ENCODE assay signal across 8 cellular contexts in the genomic region with DNA sequence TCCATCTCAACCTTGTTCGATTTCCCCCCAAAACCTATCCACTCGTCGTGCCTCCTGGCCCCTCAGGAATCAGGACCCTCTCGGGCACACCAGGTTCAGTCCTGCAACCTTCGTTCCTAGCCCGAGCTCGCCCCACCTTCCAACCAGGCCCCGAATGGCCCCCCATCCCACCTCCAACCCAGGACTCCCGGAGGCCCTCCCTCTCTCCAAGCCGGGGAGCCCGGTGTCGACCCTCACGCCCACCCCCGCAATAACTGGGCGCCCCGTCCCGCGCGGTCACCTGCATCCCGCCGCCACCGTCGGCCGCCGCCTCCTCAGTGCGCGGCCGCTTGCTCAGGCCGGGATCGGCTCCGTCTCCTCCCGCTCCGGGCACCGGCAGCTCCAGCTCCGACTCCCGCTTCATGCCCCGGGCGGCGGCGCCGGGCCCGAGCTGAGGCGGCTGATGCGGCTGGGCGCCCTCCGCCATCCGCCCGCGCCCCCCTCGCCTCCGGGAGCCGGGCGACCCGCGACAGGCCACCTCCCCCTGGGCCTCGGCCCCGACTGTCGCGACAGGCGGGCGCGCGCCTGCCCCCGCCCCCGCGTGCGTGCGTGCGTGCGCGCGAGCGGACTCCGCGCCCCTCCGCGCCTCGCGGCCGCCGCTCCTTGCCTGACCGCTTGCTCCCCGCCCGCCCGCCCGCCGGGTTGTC. TPM values are rescaled to one million over a fixed set of nuclear protein-coding genes. Genes with fewer than 3 reads are reported as not detected.
DNase-seq lines count a peak whose midpoint lies in the region; ATAC-seq, FAIRE-seq and TF ChIP-seq lines count a peak whose summit lies in the region.

No MANE protein-coding gene starts in this region.

- peaks cover 8% of the 10 kb centered on the region for H3K79me1 ChIP-seq in mesenchymal stem cell (replicated peaks; ENCODE audit: low read length, poor library complexity, severe bottlenecking)

- TF ChIP-seq CTCF in PC-9 (conservative IDR thresholded peaks at IDR 0.05) (no peak), tibial artery (IDR thresholded peaks at IDR 0.05) (no peak)

- H3F3A ChIP-seq in PC-9 (ENCODE audit: insufficient read depth, low read depth), result 0 out of 2 replicates have a peak, but pooled peaks cover 9% of the 10 kb centered on the region

- POLR2A ChIA-PET in PC-9 (lab: Charles Lee; ENCODE audit: unreplicated experiment), result interaction anchor here (0.6 to 1.1 kb wide), 6 partner anchors 38 to 728 kb away, joined by 4 to 18 read pairs (median 12); partner anchors contain the start of gene TOM1

- BruUV-seq in PC-9 (replicated peaks; lab: Mats Ljungman, UMichigan), result no TSS peak

- under 1% methylated on average over 49 of the region's 87 CpGs for WGBS in mesenchymal stem cell

- peak overlapping the region; percentile 94 for H3K9ac ChIP-seq in mesenchymal stem cell (ENCODE audit: low read length)

- H3K4me1 ChIP-seq in PC-9 (replicated peaks; ENCODE audit: insufficient read depth), result peaks cover 22% of the 10 kb centered on the region
- H3K4me1 ChIP-seq in mesenchymal stem cell (ENCODE audit: control insufficient read depth, insufficient read depth, low read depth, low read length), result no peaks in the 10 kb centered on the region
- peaks cover 0 to 25% (median 15%) of the 10 kb centered on the region in 4 donors for H3K4me1 ChIP-seq in tibial artery

- peak overlapping the region; percentile 74 for H3K4me3 ChIP-seq in PC-9
- H3K4me3 ChIP-seq in mesenchymal stem cell (ENCODE audit: insufficient read depth in 1 of 2, low read depth in 1 of 2, low read length in 2 of 2), result peak overlapping the region; percentile 89 to 92
- H3K4me3 ChIP-seq in tibial artery, result peak overlapping the region; percentile 62 to 80

- no peaks in the 10 kb centered on the region for H3K36me3 Mint-ChIP-seq in dendritic cell treated with granulocyte-macrophage colony-stimulating factor and Interleukin-4, amounts not matched to agents 40 ng/mL and 50 ng/mL, for 4 days (ENCODE audit: low read depth)

- H3K9me3 ChIP-seq in PC-9 (ENCODE audit: insufficient read depth, low read depth) (no peaks in the 10 kb centered on the region), mesenchymal stem cell (ENCODE audit: control insufficient read depth, low read length) (no peaks in the 10 kb centered on the region), tibial artery (no peaks in the 10 kb centered on the region)

- H2AK5ac ChIP-seq in mesenchymal stem cell (ENCODE audit: low read length, severe bottlenecking), result no peak overlapping the region

- H3K23ac ChIP-seq in mesenchymal stem cell (ENCODE audit: low read length in 2 of 2), result peak overlapping the region; percentile 82 to 98

- H3K4ac ChIP-seq in mesenchymal stem cell (ENCODE audit: low read depth in 1 of 2, low read length in 2 of 2), result peak overlapping the region; percentile 84 to 87

- peaks cover 34% of the 10 kb centered on the region for H4K20me1 ChIP-seq in PC-9 (ENCODE audit: insufficient read depth)

- ATAC-seq in HG02970 (IDR thresholded peaks at IDR 0.05; ENCODE audit: low FRiP score, unreplicated experiment), result no peak

- H2BK15ac ChIP-seq in mesenchymal stem cell (ENCODE audit: low read depth, poor library complexity, severe bottlenecking), result peak overlapping the region; percentile 97

- H3K9me2 ChIP-seq in PC-9 (ENCODE audit: insufficient read depth), result no peaks in the 10 kb centered on the region

- H4K91ac ChIP-seq in mesenchymal stem cell (ENCODE audit: low read length), result peak overlapping the region; percentile 90

- H2BK120ac ChIP-seq in mesenchymal stem cell (ENCODE audit: low read depth, low read length), result peak overlapping the region; percentile 83

- peak overlapping the region; percentile 71 for H2BK5ac ChIP-seq in mesenchymal stem cell (ENCODE audit: low read depth, low read length, poor library complexity, severe bottlenecking)

- H3K4me2 ChIP-seq in PC-9, result peak overlapping the region; percentile 80
- peak overlapping the region; percentile 83 for H3K4me2 ChIP-seq in mesenchymal stem cell (ENCODE audit: low read length, poor library complexity, severe bottlenecking)

- no peaks in the 10 kb centered on the region for H3K9me3 Mint-ChIP-seq in dendritic cell treated with granulocyte-macrophage colony-stimulating factor and Interleukin-4, amounts not matched to agents 40 ng/mL and 50 ng/mL, for 4 days

- peaks cover 51% of the 10 kb centered on the region for H3K79me2 ChIP-seq in PC-9 (ENCODE audit: low read depth)

- H3K4me3 Mint-ChIP-seq in dendritic cell treated with granulocyte-macrophage colony-stimulating factor and Interleukin-4, amounts not matched to agents 40 ng/mL and 50 ng/mL, for 4 days, result peak overlapping the region; percentile 30

- FAIRE-seq in GM12891 (lab: Jason Lieb, UNC), result no peak

- peak overlapping the region; percentile 71 for H2AFZ ChIP-seq in PC-9
- H2AFZ ChIP-seq in mesenchymal stem cell (ENCODE audit: low read depth, low read length), result peak overlapping the region; percentile 29

- peaks cover 22% of the 10 kb centered on the region for H3K4me1 Mint-ChIP-seq in dendritic cell treated with granulocyte-macrophage colony-stimulating factor and Interleukin-4, amounts not matched to agents 40 ng/mL and 50 ng/mL, for 4 days (ENCODE audit: low read depth)

- H2BK12ac ChIP-seq in mesenchymal stem cell (ENCODE audit: low read length in 2 of 2), result peak overlapping the region in 1 of 2 experiments; percentile 59

- peaks cover 18% of the 10 kb centered on the region for H3K36me3 ChIP-seq in PC-9 (ENCODE audit: low read depth)
- H3K36me3 ChIP-seq in mesenchymal stem cell (ENCODE audit: control insufficient read depth in 1 of 2, insufficient read depth in 2 of 2, low read depth in 1 of 2, low read length in 2 of 2), result peaks cover 0 to 12% of the 10 kb centered on the region in 2 experiments
- H3K36me3 ChIP-seq in tibial artery, result peaks cover 0 to 3% (median 0%) of the 10 kb centered on the region in 3 donors

- no peak for TF ChIP-seq POLR2A in GM12891 (IDR thresholded peaks at IDR 0.05; ENCODE audit: low read depth, low read length)

- intact Hi-C loops in PC-9 (cut with micrococcal nuclease; ENCODE audit: unreplicated experiment), result loop anchor here (1.0 kb wide), 1 partner anchor 401 kb away; no protein-coding TSS in a partner anchor
- intact Hi-C loops in dendritic cell treated with granulocyte-macrophage colony-stimulating factor and Interleukin-4, amounts not matched to agents 40 ng/mL and 50 ng/mL, for 4 days (cut with micrococcal nuclease), result no loop called here
- intact Hi-C loops in tibial artery (cut with DNase I; ENCODE audit: low total_unique reads), result loop anchor here (2.0 kb wide), 1 partner anchor 37 kb away; no protein-coding TSS in a partner anchor

- H3K27me3 ChIP-seq in PC-9 (ENCODE audit: insufficient read depth, low read depth) (no peaks in the 10 kb centered on the region), mesenchymal stem cell (ENCODE audit: control insufficient read depth in 1 of 2, insufficient read depth in 1 of 2, low read length in 2 of 2) (no peaks in the 10 kb centered on the region), tibial artery (no peaks in the 10 kb centered on the region)

- H4K8ac ChIP-seq in mesenchymal stem cell (ENCODE audit: low read length), result peak overlapping the region; percentile 10

- CTCF ChIA-PET in PC-9 (lab: Charles Lee), result interaction anchor here (0.6 to 4.1 kb wide), 2 partner anchors 37 to 489 kb away, joined by 3 to 44 read pairs; no protein-coding TSS in a partner anchor

- DNase-seq in AG08395 (ENCODE audit: low spot score) (peak; percentile 71), GM12891 (ENCODE audit: insufficient read length, low spot score) (peak; percentile 33), PC-9 (no peak), mesenchymal stem cell (no peak), tibial artery (peak in 1 of 2 donors; percentile 27), HCEC 1CT (no peak)

- H3K27ac ChIP-seq in PC-9, result peak overlapping the region; percentile 10
- peak overlapping the region; percentile 26 for H3K27ac ChIP-seq in mesenchymal stem cell (ENCODE audit: low read length, poor library complexity, severe bottlenecking)
- peak overlapping the region; percentile 88 to 92 for H3K27ac ChIP-seq in tibial artery

- no peak overlapping the region for H3K27ac Mint-ChIP-seq in dendritic cell treated with granulocyte-macrophage colony-stimulating factor and Interleukin-4, amounts not matched to agents 40 ng/mL and 50 ng/mL, for 4 days

- peaks cover 68% of the 10 kb centered on the region for H3K27me3 Mint-ChIP-seq in dendritic cell treated with granulocyte-macrophage colony-stimulating factor and Interleukin-4, amounts not matched to agents 40 ng/mL and 50 ng/mL, for 4 days

- peak overlapping the region; percentile 89 to 93 for H3K14ac ChIP-seq in mesenchymal stem cell (ENCODE audit: low read length in 2 of 2)

- H3K18ac ChIP-seq in mesenchymal stem cell (ENCODE audit: low read depth in 1 of 2, low read length in 2 of 2), result peak overlapping the region; percentile 97

TF ChIP-seq in GM12891, 5 proteins besides CTCF, POLR2A, EP300 and RAD21:
- TF ChIP-seq PAX5 (IDR thresholded peaks at IDR 0.05; ENCODE audit: insufficient read depth, low read length, severe bottlenecking) (no peak), SPI1 (IDR thresholded peaks at IDR 0.05; ENCODE audit: low read depth, low read length) (no peak), POU2F2 (IDR thresholded peaks at IDR 0.05; ENCODE audit: low read depth, low read length) (no peak), POLR2AphosphoS5 (IDR thresholded peaks at IDR 0.05; ENCODE audit: low read depth, low read length) (no peak), TAF1 (IDR thresholded peaks at IDR 0.05; ENCODE audit: low read depth, low read length) (no peak)
TF ChIP-seq in GM12891: peak in this region for 0.

RNA-seq across cellular contexts. Expression of gene RBFOX2, which starts 0.5 kb away (rescaled TPM):
- 0.09 TPM for polyA plus RNA-seq in GM12891 (2012; ENCODE audit: low read depth, missing spikeins)
- total RNA-seq in PC-9 (2021), result 81.7 and 109 TPM in 2 replicates
- polyA plus RNA-seq in mesenchymal stem cell (2013, experiment 1 of 2), result 115 TPM
- polyA plus RNA-seq in mesenchymal stem cell (2013, experiment 2 of 2), result 114 TPM

Comparison
In these comparisons a context has a peak if more than half of its experiments do, and no peak if none do; other contexts are left out.
1. DNase-seq: peak in AG08395 (single experiment) and GM12891 (single experiment); none in PC-9 (0 of 2), mesenchymal stem cell (single experiment) and HCEC 1CT (single experiment).
2. H3K27ac ChIP-seq: peak in every context shown above with its lines; median percentile 90 in tibial artery; 26 in mesenchymal stem cell; 10 in PC-9.
3. Peak in every context shown above with its lines, with median percentiles within 50 percentile points of each other: H3K4me3 ChIP-seq.